23 cellular contexts compared by ENCODE assay signal in genomic region chr12:127688901-127689428, GRCh38.
DNase-seq lines count a peak whose midpoint lies in the region; ATAC-seq, FAIRE-seq and TF ChIP-seq lines count a peak whose summit lies in the region.
"Had no signal": no experiment of that assay in that cellular context is flagged by ENCODE, and none has a peak within 500 bp of the region (broad histone marks: within the 10 kb centered on the region; RNA-seq: fewer than 3 reads in every experiment).

No MANE protein-coding gene starts in this region.

- TF ChIP-seq RAD21 in SK-N-SH (IDR thresholded peaks at IDR 0.05; ENCODE audit: low read length) = no peak

- POLR2A ChIA-PET in SK-N-SH (lab: Yijun Ruan, JAX) = no interaction called here

- H3K27ac ChIP-seq in SK-N-SH (ENCODE audit: low read depth in 2 of 2, low read length in 1 of 2) = no peak overlapping the region
- H3K27ac ChIP-seq: 22Rv1; A549; BLaER1 treated with 17β-estradiol and CSF1 and Interleukin-3, amounts not matched to agents 10 nM and 100 nM; C4-2B had no signal

- no peaks in the 10 kb centered on the region for H4K20me1 ChIP-seq in SK-N-SH (ENCODE audit: insufficient read depth)
- H4K20me1 ChIP-seq: BLaER1 treated with 17β-estradiol and CSF1 and Interleukin-3, amounts not matched to agents 10 nM and 100 nM had no signal

- H3K27me3 Mint-ChIP-seq in progenitor cell of endocrine pancreas = no peaks in the 10 kb centered on the region
- H3K27me3 Mint-ChIP-seq: B cell; CD4-positive, alpha-beta T cell had no signal

- H3K9me3 Mint-ChIP-seq in progenitor cell of endocrine pancreas (ENCODE audit: low read depth) = no peaks in the 10 kb centered on the region
- H3K9me3 Mint-ChIP-seq: CD8-positive, alpha-beta T cell had no signal

- H3K4me1 ChIP-seq in SK-N-SH (ENCODE audit: control insufficient read depth in 1 of 2, insufficient read depth in 2 of 2, low read depth in 1 of 2, low read length in 1 of 2) = no peaks in the 10 kb centered on the region; a peak in 1 of 4 replicates
- H3K4me1 ChIP-seq: A549, Caco-2 had no signal

- no peak overlapping the region for H3K9ac ChIP-seq in SK-N-SH
- H3K9ac ChIP-seq: BLaER1 treated with 17β-estradiol and CSF1 and Interleukin-3, amounts not matched to agents 10 nM and 100 nM had no signal

- H3K36me3 ChIP-seq in SK-N-SH (replicated peaks in 1 of 2; ENCODE audit: control insufficient read depth in 1 of 2, insufficient read depth in 2 of 2, low read length in 1 of 2) = no peaks in the 10 kb centered on the region
- H3K36me3 ChIP-seq: BLaER1 treated with 17β-estradiol and CSF1 and Interleukin-3, amounts not matched to agents 10 nM and 100 nM had no signal

- no peaks in the 10 kb centered on the region for H3K79me2 ChIP-seq in SK-N-SH (ENCODE audit: insufficient read depth)

- H3F3A ChIP-seq in SK-N-SH (replicated peaks; ENCODE audit: insufficient read depth) = no peaks in the 10 kb centered on the region

- H3K4me3 ChIP-seq in SK-N-SH (ENCODE audit: low read depth in 2 of 2, low read length in 1 of 2) = no peak overlapping the region
- H3K4me3 ChIP-seq: A549; BLaER1 treated with 17β-estradiol and CSF1 and Interleukin-3, amounts not matched to agents 10 nM and 100 nM had no signal

- TF ChIP-seq POLR2A in H54 (IDR thresholded peaks at IDR 0.05; ENCODE audit: low read depth, low read length) = no peak

- 0 out of 2 replicates have a peak, but pooled peaks cover 3% of the 10 kb centered on the region for H3K9me2 ChIP-seq in SK-N-SH

- CTCF ChIA-PET in SK-N-SH (lab: Yijun Ruan, JAX) = interaction anchor here (1.7 kb wide), 1 partner anchor 11 kb away, joined by 12 read pairs; no protein-coding TSS in a partner anchor

- TF ChIP-seq EP300 in SK-N-SH (IDR thresholded peaks at IDR 0.05; ENCODE audit: borderline replicate concordance in 1 of 2, low read depth in 1 of 2, low read length in 1 of 2) = no peak; a peak in 1 of 4 replicates

- FAIRE-seq in H54 (lab: Jason Lieb, UNC) = peak; percentile 33
- FAIRE-seq: A549, D721Med, G401.6, GM12891, GM19239 had no signal

- H3K36me3 Mint-ChIP-seq in progenitor cell of endocrine pancreas (ENCODE audit: insufficient read depth) = no peaks in the 10 kb centered on the region
- H3K36me3 Mint-ChIP-seq: CD8-positive, alpha-beta T cell had no signal

- DNase-seq in SK-N-SH (no peak), H54 (ENCODE audit: insufficient read length, low spot score) (no peak), SK-N-DZ (ENCODE audit: low spot score) (peak; percentile 88), retina (peak; percentile 52), progenitor cell of endocrine pancreas (ENCODE audit: low spot score, unreplicated experiment) (no peak), activated gamma-delta T cell (lab: John Stamatoyannopoulos, UW) (no peak)
- DNase-seq: AML-193; Caco-2; Calu3; CD4-positive, alpha-beta T cell; CD8-positive, alpha-beta T cell; DMS79 treated with DMSO at 0.1 percent for 48 hours; GF-D8 had no signal

- no peak overlapping the region for H3K27ac Mint-ChIP-seq in progenitor cell of endocrine pancreas
- H3K27ac Mint-ChIP-seq: B cell; CD4-positive, alpha-beta T cell; CD8-positive, alpha-beta T cell had no signal

- ATAC-seq in SK-N-SH treated with all-trans-retinoic acid at 6 μM for 48 hours = no peak
- ATAC-seq: A549; CD8-positive, alpha-beta T cell had no signal

- H3K9me3 ChIP-seq in SK-N-SH = no peaks in the 10 kb centered on the region
- H3K9me3 ChIP-seq: A549, Caco-2 had no signal

- H3K27me3 ChIP-seq in SK-N-SH (ENCODE audit: insufficient read depth) = no peaks in the 10 kb centered on the region
- H3K27me3 ChIP-seq: BLaER1 treated with 17β-estradiol and CSF1 and Interleukin-3, amounts not matched to agents 10 nM and 100 nM had no signal

- no peak overlapping the region for H3K4me2 ChIP-seq in SK-N-SH
- H3K4me2 ChIP-seq: A549; BLaER1 treated with 17β-estradiol and CSF1 and Interleukin-3, amounts not matched to agents 10 nM and 100 nM had no signal

- 4% methylated on average over 5 of the region's 5 CpGs for WGBS in SK-N-SH (ENCODE audit: low lambda C conversion rate)

- no peak overlapping the region for H3K4me3 Mint-ChIP-seq in progenitor cell of endocrine pancreas (ENCODE audit: low read depth)
- H3K4me3 Mint-ChIP-seq: B cell; CD4-positive, alpha-beta T cell; CD8-positive, alpha-beta T cell had no signal

- peaks cover 2% of the 10 kb centered on the region for H3K4me1 Mint-ChIP-seq in progenitor cell of endocrine pancreas (ENCODE audit: low read depth)
- H3K4me1 Mint-ChIP-seq: B cell had no signal

- TF ChIP-seq CTCF in SK-N-SH (IDR thresholded peaks at IDR 0.05) (no peak), progenitor cell of endocrine pancreas (IDR thresholded peaks at IDR 0.05; ENCODE audit: unreplicated experiment) (no peak)

- no peak overlapping the region for H2AFZ ChIP-seq in SK-N-SH (ENCODE audit: low read depth)

TF ChIP-seq in SK-N-SH treated with all-trans-retinoic acid at 6 μM for 48 hours, 23 proteins besides CTCF, POLR2A, EP300 and RAD21:
- TF ChIP-seq ZNF8 (CRISPR knock-in tag; IDR thresholded peaks at IDR 0.05) (no peak), ISL1 (CRISPR knock-in tag; IDR thresholded peaks at IDR 0.05) (peak; percentile 96), PPARA (CRISPR knock-in tag; IDR thresholded peaks at IDR 0.05; ENCODE audit: borderline replicate concordance) (no peak), CREB5 (CRISPR knock-in tag; IDR thresholded peaks at IDR 0.05; ENCODE audit: low read depth) (peak; percentile 50; the same call in 1 of the 2 replicates), CSDC2 (CRISPR knock-in tag; IDR thresholded peaks at IDR 0.05) (no peak), GLIS3 (CRISPR knock-in tag; IDR thresholded peaks at IDR 0.05) (no peak), ESRRG (CRISPR knock-in tag; IDR thresholded peaks at IDR 0.05) (no peak)
- TF ChIP-seq, protein P1, sequence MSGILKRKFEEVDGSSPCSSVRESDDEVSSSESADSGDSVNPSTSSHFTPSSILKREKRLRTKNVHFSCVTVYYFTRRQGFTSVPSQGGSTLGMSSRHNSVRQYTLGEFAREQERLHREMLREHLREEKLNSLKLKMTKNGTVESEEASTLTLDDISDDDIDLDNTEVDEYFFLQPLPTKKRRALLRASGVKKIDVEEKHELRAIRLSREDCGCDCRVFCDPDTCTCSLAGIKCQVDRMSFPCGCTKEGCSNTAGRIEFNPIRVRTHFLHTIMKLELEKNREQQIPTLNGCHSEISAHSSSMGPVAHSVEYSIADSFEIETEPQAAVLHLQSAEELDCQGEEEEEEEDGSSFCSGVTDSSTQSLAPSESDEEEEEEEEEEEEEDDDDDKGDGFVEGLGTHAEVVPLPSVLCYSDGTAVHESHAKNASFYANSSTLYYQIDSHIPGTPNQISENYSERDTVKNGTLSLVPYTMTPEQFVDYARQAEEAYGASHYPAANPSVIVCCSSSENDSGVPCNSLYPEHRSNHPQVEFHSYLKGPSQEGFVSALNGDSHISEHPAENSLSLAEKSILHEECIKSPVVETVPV (CRISPR knock-in tag; IDR thresholded peaks at IDR 0.05) = no peak

TF ChIP-seq in SK-N-SH, 30 proteins besides CTCF, POLR2A, EP300 and RAD21:
- TF ChIP-seq MEF2A (IDR thresholded peaks at IDR 0.05; ENCODE audit: borderline replicate concordance, low read depth) (no peak), YY1 (IDR thresholded peaks at IDR 0.05; ENCODE audit: low read depth) (no peak), RFX5 (IDR thresholded peaks at IDR 0.05; ENCODE audit: low read length) (no peak), TAF1 (IDR thresholded peaks at IDR 0.05; ENCODE audit: borderline replicate concordance, low read depth, low read length) (no peak), RCOR1 (IDR thresholded peaks at IDR 0.05; ENCODE audit: low read length) (no peak)

Comparison
In these comparisons a context has a peak if more than half of its experiments do, and no peak if none do; other contexts are left out.
1. DNase-seq: peak in SK-N-DZ (single experiment) and retina (single experiment); none in SK-N-SH (single experiment), H54 (single experiment), progenitor cell of endocrine pancreas (single experiment) and activated gamma-delta T cell (single experiment).